ENCODE assay signal across 37 cellular contexts in the genomic region with DNA sequence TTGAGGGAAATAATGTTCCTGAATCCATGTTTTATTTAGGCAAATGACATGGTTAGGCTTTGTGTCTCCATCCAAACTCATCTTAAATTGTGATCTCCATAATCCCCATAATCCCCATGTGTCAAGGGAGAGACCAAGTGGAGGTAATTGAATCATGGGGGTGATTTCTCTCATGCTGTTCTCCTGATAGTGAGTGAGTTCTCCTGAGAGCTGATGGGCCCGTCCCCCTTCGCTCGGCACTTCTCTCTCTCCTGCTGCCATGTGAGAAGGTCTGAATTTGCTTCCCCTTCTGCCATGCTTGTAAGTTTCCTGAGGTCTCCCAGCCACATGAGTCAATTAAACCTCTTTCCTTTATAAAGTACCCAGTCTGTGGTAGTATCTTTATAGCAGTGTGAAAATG.
"Had no signal": no experiment of that assay in that cellular context is flagged by ENCODE, and none has a peak within 500 bp of the region (broad histone marks: within the 10 kb centered on the region; RNA-seq: fewer than 3 reads in every experiment).

No MANE protein-coding gene starts in this region.

- H3K9me3 ChIP-seq: adrenal gland, body of pancreas, esophagus squamous epithelium, gastroesophageal sphincter, heart right ventricle had no signal

- H3K36me3 Mint-ChIP-seq: activated CD4-positive, alpha-beta memory T cell treated with anti-CD3 and anti-CD28 coated beads for 36 hours; activated CD8-positive, alpha-beta memory T cell treated with anti-CD3 and anti-CD28 coated beads, Interleukin-2, amount 10 ng/mL, durations not matched to agents 7 days and 5 days; activated naive CD4-positive, alpha-beta T cell treated with anti-CD3 and anti-CD28 coated beads, Interleukin-2, amount 50 U/mL, for 24 hours; activated naive CD8-positive, alpha-beta T cell treated with anti-CD3 and anti-CD28 coated beads for 36 hours had no signal

- ATAC-seq: activated CD4-positive, alpha-beta T cell treated with anti-CD3 and anti-CD28 coated beads for 36 hours; activated CD8-positive, alpha-beta memory T cell treated with anti-CD3 and anti-CD28 coated beads, Interleukin-2, amount 10 ng/mL, durations not matched to agents 7 days and 5 days; activated CD8-positive, alpha-beta T cell treated with anti-CD3 and anti-CD28 coated beads, Interleukin-2, amount 10 ng/mL, durations not matched to agents 7 days and 5 days; activated naive CD8-positive, alpha-beta T cell treated with anti-CD3 and anti-CD28 coated beads, Interleukin-2, amount 50 U/mL, for 24 hours; body of pancreas; effector memory CD8-positive, alpha-beta T cell; gastroesophageal sphincter; heart right ventricle had no signal

- H3K4me3 Mint-ChIP-seq: activated CD4-positive, alpha-beta memory T cell treated with anti-CD3 and anti-CD28 coated beads for 36 hours; activated CD4-positive, alpha-beta T cell treated with anti-CD3 and anti-CD28 coated beads for 36 hours; activated CD4-positive, alpha-beta T cell treated with anti-CD3 and anti-CD28 coated beads, Interleukin-2, amount 10 ng/mL, durations not matched to agents 24 days and 14 days; activated CD8-positive, alpha-beta memory T cell treated with anti-CD3 and anti-CD28 coated beads, Interleukin-2, amount 10 ng/mL, durations not matched to agents 7 days and 5 days; activated CD8-positive, alpha-beta T cell treated with anti-CD3 and anti-CD28 coated beads, Interleukin-2, amount 10 ng/mL, durations not matched to agents 7 days and 5 days; activated naive CD4-positive, alpha-beta T cell treated with anti-CD3 and anti-CD28 coated beads for 36 hours; activated naive CD4-positive, alpha-beta T cell treated with anti-CD3 and anti-CD28 coated beads, Interleukin-2, amount 50 U/mL, for 24 hours; activated naive CD8-positive, alpha-beta T cell treated with anti-CD3 and anti-CD28 coated beads for 36 hours; activated naive CD8-positive, alpha-beta T cell treated with anti-CD3 and anti-CD28 coated beads, Interleukin-2, amount 50 U/mL, for 24 hours; activated T-helper 1 cell treated with anti-CD3 and anti-CD28 coated beads, Interleukin-12 subunit alpha, Interleukin-12 subunit beta, Interleukin-2, Interleukin-4 antibody, amounts not matched to agents 30 ng/mL and 10 ng/mL and 1 ng/mL, durations not matched to agents 14 hours and 24 hours and 36 hours; effector memory CD8-positive, alpha-beta T cell; T-helper 2 cell treated with Interferon-gamma antibody and Interleukin-4, amounts not matched to agents 5 μg/mL and 100 μg/mL, for 36 hours had no signal

- H3K27me3 Mint-ChIP-seq: activated CD4-positive, alpha-beta memory T cell treated with anti-CD3 and anti-CD28 coated beads for 36 hours; activated CD4-positive, alpha-beta T cell treated with anti-CD3 and anti-CD28 coated beads, Interleukin-2, amount 10 ng/mL, durations not matched to agents 24 days and 14 days; activated CD8-positive, alpha-beta memory T cell treated with anti-CD3 and anti-CD28 coated beads, Interleukin-2, amount 10 ng/mL, durations not matched to agents 7 days and 5 days; activated naive CD4-positive, alpha-beta T cell treated with anti-CD3 and anti-CD28 coated beads, Interleukin-2, amount 50 U/mL, for 24 hours; activated naive CD8-positive, alpha-beta T cell treated with anti-CD3 and anti-CD28 coated beads, Interleukin-2, amount 50 U/mL, for 24 hours; effector memory CD8-positive, alpha-beta T cell had no signal

- DNase-seq: activated CD4-positive, alpha-beta memory T cell treated with anti-CD3 and anti-CD28 coated beads for 36 hours; activated CD4-positive, alpha-beta T cell treated with anti-CD3 and anti-CD28 coated beads for 36 hours; activated CD4-positive, alpha-beta T cell treated with anti-CD3 and anti-CD28 coated beads, Interleukin-2, amount 10 ng/mL, durations not matched to agents 24 days and 14 days; activated CD4-positive, CD25-positive, alpha-beta regulatory T cell; activated CD4-positive, CD25-positive, alpha-beta regulatory T cell treated with anti-CD3 and anti-CD28 coated beads, Interleukin-2, amount 50 U/mL, for 72 hours; activated CD8-positive, alpha-beta memory T cell treated with anti-CD3 and anti-CD28 coated beads, Interleukin-2, amount 10 ng/mL, durations not matched to agents 7 days and 5 days; activated CD8-positive, alpha-beta memory T cell treated with anti-CD3 and anti-CD28 coated beads, Interleukin-2, amount 50 U/mL, for 4 hours; activated CD8-positive, alpha-beta T cell treated with anti-CD3 and anti-CD28 coated beads, Interleukin-2, amount 10 ng/mL, durations not matched to agents 7 days and 5 days; activated effector memory CD4-positive, alpha-beta T cell treated with anti-CD3 and anti-CD28 coated beads, Interleukin-2, amount 50 U/mL, for 16 hours; activated naive CD4-positive, alpha-beta T cell treated with anti-CD3 and anti-CD28 coated beads for 36 hours; activated naive CD8-positive, alpha-beta T cell treated with anti-CD3 and anti-CD28 coated beads for 36 hours; activated naive CD8-positive, alpha-beta T cell treated with anti-CD3 and anti-CD28 coated beads, Interleukin-2, amount 50 U/mL, for 24 hours; activated T-cell treated with anti-CD3 and anti-CD28 coated beads, Interleukin-2, amount 50 U/mL, for 1 hour; activated T-cell treated with anti-CD3 and anti-CD28 coated beads, Interleukin-2, amount 50 U/mL, for 48 hours; adrenal gland; amygdala; aorta; body of pancreas; caudate nucleus; cortex of kidney; dermis blood vessel endothelial cell; effector CD4-positive, alpha-beta T cell; effector memory CD8-positive, alpha-beta T cell; esophagus squamous epithelium; foreskin melanocyte; heart right ventricle; T1000 had no signal

- H3K4me1 ChIP-seq: adrenal gland, body of pancreas, esophagus squamous epithelium, gastroesophageal sphincter, heart right ventricle had no signal

- H3K9me3 Mint-ChIP-seq: activated CD4-positive, alpha-beta memory T cell treated with anti-CD3 and anti-CD28 coated beads for 36 hours; activated CD4-positive, alpha-beta T cell treated with anti-CD3 and anti-CD28 coated beads, Interleukin-2, amount 10 ng/mL, durations not matched to agents 24 days and 14 days; activated naive CD4-positive, alpha-beta T cell treated with anti-CD3 and anti-CD28 coated beads for 36 hours; activated naive CD4-positive, alpha-beta T cell treated with anti-CD3 and anti-CD28 coated beads, Interleukin-2, amount 50 U/mL, for 24 hours; activated naive CD8-positive, alpha-beta T cell treated with anti-CD3 and anti-CD28 coated beads for 36 hours; activated naive CD8-positive, alpha-beta T cell treated with anti-CD3 and anti-CD28 coated beads, Interleukin-2, amount 50 U/mL, for 24 hours; activated T-helper 1 cell treated with anti-CD3 and anti-CD28 coated beads, Interleukin-12 subunit alpha, Interleukin-12 subunit beta, Interleukin-2, Interleukin-4 antibody, amounts not matched to agents 30 ng/mL and 10 ng/mL and 1 ng/mL, durations not matched to agents 14 hours and 24 hours and 36 hours; activated T-helper 2 cell treated with anti-CD3 and anti-CD28 coated beads, Interferon-gamma antibody, Interleukin-2, Interleukin-4, amounts not matched to agents 10 μg/mL and 5 μg/mL and 100 μg/mL, durations not matched to agents 14 hours and 24 hours and 36 hours; T-helper 2 cell treated with Interferon-gamma antibody and Interleukin-4, amounts not matched to agents 5 μg/mL and 100 μg/mL, for 36 hours had no signal

- H3K27ac ChIP-seq: adrenal gland, body of pancreas, epithelial cell of prostate, esophagus squamous epithelium, gastroesophageal sphincter, heart right ventricle, hepatocyte had no signal

- H3K4me3 ChIP-seq: adrenal gland, body of pancreas, esophagus squamous epithelium, gastroesophageal sphincter, heart right ventricle, hepatocyte had no signal

- H3K4me1 Mint-ChIP-seq: activated CD4-positive, alpha-beta T cell treated with anti-CD3 and anti-CD28 coated beads for 36 hours; activated CD4-positive, alpha-beta T cell treated with anti-CD3 and anti-CD28 coated beads, Interleukin-2, amount 10 ng/mL, durations not matched to agents 24 days and 14 days; activated CD8-positive, alpha-beta memory T cell treated with anti-CD3 and anti-CD28 coated beads, Interleukin-2, amount 10 ng/mL, durations not matched to agents 7 days and 5 days; activated naive CD4-positive, alpha-beta T cell treated with anti-CD3 and anti-CD28 coated beads, Interleukin-2, amount 50 U/mL, for 24 hours; activated naive CD8-positive, alpha-beta T cell treated with anti-CD3 and anti-CD28 coated beads for 36 hours; activated naive CD8-positive, alpha-beta T cell treated with anti-CD3 and anti-CD28 coated beads, Interleukin-2, amount 50 U/mL, for 24 hours had no signal

- H3K27ac Mint-ChIP-seq: activated CD4-positive, alpha-beta memory T cell treated with anti-CD3 and anti-CD28 coated beads for 36 hours; activated CD4-positive, alpha-beta T cell treated with anti-CD3 and anti-CD28 coated beads for 36 hours; activated CD4-positive, alpha-beta T cell treated with anti-CD3 and anti-CD28 coated beads, Interleukin-2, amount 10 ng/mL, durations not matched to agents 24 days and 14 days; activated CD8-positive, alpha-beta T cell treated with anti-CD3 and anti-CD28 coated beads, Interleukin-2, amount 10 ng/mL, durations not matched to agents 7 days and 5 days; activated naive CD4-positive, alpha-beta T cell treated with anti-CD3 and anti-CD28 coated beads for 36 hours; activated naive CD4-positive, alpha-beta T cell treated with anti-CD3 and anti-CD28 coated beads, Interleukin-2, amount 50 U/mL, for 24 hours; activated naive CD8-positive, alpha-beta T cell treated with anti-CD3 and anti-CD28 coated beads for 36 hours; activated naive CD8-positive, alpha-beta T cell treated with anti-CD3 and anti-CD28 coated beads, Interleukin-2, amount 50 U/mL, for 24 hours; activated T-helper 1 cell treated with anti-CD3 and anti-CD28 coated beads, Interleukin-12 subunit alpha, Interleukin-12 subunit beta, Interleukin-2, Interleukin-4 antibody, amounts not matched to agents 30 ng/mL and 10 ng/mL and 1 ng/mL, durations not matched to agents 14 hours and 24 hours and 36 hours; activated T-helper 2 cell treated with anti-CD3 and anti-CD28 coated beads, Interferon-gamma antibody, Interleukin-2, Interleukin-4, amounts not matched to agents 10 μg/mL and 5 μg/mL and 100 μg/mL, durations not matched to agents 14 hours and 24 hours and 36 hours; effector memory CD8-positive, alpha-beta T cell; T-helper 2 cell treated with Interferon-gamma antibody and Interleukin-4, amounts not matched to agents 5 μg/mL and 100 μg/mL, for 36 hours had no signal

- H3K27me3 ChIP-seq: adrenal gland, body of pancreas, esophagus squamous epithelium, gastroesophageal sphincter, heart right ventricle, hepatocyte had no signal

- H3K36me3 ChIP-seq: adrenal gland, esophagus squamous epithelium, gastroesophageal sphincter, heart right ventricle had no signal

- FAIRE-seq: colon, endometrium, endothelial cell of umbilical vein had no signal
